ENCODE assay signal across 1 cellular context in genomic region chr18:10065296-10065695, GRCh38.
TF ChIP-seq lines count a peak whose summit lies in the region.

No MANE protein-coding gene starts in this region.

TF ChIP-seq in GM23338, 12 proteins besides CTCF, POLR2A, EP300 and RAD21:
- TF ChIP-seq ZNF462 (CRISPR knock-in tag; IDR thresholded peaks at IDR 0.05) (no peak), EZH2 (IDR thresholded peaks at IDR 0.05; ENCODE audit: low read depth, unreplicated experiment) (no peak), EZH2phosphoT487 (IDR thresholded peaks at IDR 0.05; ENCODE audit: unreplicated experiment) (no peak), ZNF114 (CRISPR knock-in tag; IDR thresholded peaks at IDR 0.05) (no peak), ZNF331 (CRISPR knock-in tag; IDR thresholded peaks at IDR 0.05; ENCODE audit: low read depth) (no peak), JUNB (IDR thresholded peaks at IDR 0.05; ENCODE audit: unreplicated experiment) (no peak), POLR2AphosphoS5 (IDR thresholded peaks at IDR 0.05; ENCODE audit: low read depth) (no peak), STAT1 (IDR thresholded peaks at IDR 0.05; ENCODE audit: unreplicated experiment) (no peak), NANOG (IDR thresholded peaks at IDR 0.05; ENCODE audit: borderline replicate concordance) (no peak), ETS1 (IDR thresholded peaks at IDR 0.05) (no peak), CREB1 (CRISPR knock-in tag; IDR thresholded peaks at IDR 0.05; ENCODE audit: low read depth) (no peak)
- TF ChIP-seq, protein P1, sequence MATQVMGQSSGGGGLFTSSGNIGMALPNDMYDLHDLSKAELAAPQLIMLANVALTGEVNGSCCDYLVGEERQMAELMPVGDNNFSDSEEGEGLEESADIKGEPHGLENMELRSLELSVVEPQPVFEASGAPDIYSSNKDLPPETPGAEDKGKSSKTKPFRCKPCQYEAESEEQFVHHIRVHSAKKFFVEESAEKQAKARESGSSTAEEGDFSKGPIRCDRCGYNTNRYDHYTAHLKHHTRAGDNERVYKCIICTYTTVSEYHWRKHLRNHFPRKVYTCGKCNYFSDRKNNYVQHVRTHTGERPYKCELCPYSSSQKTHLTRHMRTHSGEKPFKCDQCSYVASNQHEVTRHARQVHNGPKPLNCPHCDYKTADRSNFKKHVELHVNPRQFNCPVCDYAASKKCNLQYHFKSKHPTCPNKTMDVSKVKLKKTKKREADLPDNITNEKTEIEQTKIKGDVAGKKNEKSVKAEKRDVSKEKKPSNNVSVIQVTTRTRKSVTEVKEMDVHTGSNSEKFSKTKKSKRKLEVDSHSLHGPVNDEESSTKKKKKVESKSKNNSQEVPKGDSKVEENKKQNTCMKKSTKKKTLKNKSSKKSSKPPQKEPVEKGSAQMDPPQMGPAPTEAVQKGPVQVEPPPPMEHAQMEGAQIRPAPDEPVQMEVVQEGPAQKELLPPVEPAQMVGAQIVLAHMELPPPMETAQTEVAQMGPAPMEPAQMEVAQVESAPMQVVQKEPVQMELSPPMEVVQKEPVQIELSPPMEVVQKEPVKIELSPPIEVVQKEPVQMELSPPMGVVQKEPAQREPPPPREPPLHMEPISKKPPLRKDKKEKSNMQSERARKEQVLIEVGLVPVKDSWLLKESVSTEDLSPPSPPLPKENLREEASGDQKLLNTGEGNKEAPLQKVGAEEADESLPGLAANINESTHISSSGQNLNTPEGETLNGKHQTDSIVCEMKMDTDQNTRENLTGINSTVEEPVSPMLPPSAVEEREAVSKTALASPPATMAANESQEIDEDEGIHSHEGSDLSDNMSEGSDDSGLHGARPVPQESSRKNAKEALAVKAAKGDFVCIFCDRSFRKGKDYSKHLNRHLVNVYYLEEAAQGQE (IDR thresholded peaks at IDR 0.05; ENCODE audit: unreplicated experiment): no peak
